ENCODE assay signal across 16 cellular contexts in the genomic region with DNA sequence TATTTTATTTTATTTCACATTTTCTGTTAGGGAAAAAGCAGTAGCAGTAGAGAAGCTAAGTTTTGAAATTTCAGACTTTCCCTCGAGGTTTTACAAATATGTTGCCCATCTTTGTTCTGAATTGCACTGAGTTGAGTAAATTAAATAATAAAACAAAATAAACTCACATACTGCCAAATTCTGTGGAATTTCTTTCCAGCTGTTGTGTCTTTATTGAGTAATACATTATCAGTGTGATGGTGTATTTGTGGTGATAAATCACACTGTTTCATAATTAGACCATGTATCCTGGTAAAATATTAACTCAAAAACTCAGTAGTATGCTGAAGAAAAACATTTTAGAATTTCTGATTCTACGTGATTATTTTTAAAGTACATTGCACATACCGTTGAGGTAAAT.
"Had no signal": no experiment of that assay in that cellular context is flagged by ENCODE, and none has a peak within 500 bp of the region (broad histone marks: within the 10 kb centered on the region; RNA-seq: fewer than 3 reads in every experiment).

No MANE protein-coding gene starts in this region.

- H3K4me3 ChIP-seq: ascending aorta, lung, prostate gland, upper lobe of left lung had no signal

- FAIRE-seq: keratinocyte had no signal

- H3K27me3 ChIP-seq: ascending aorta, foreskin keratinocyte, neutrophil, upper lobe of left lung had no signal

- H3K27ac ChIP-seq: ascending aorta, foreskin keratinocyte, neutrophil, prostate gland, upper lobe of left lung, VCaP had no signal

- DNase-seq: activated CD4-positive, alpha-beta memory T cell treated with anti-CD3 and anti-CD28 coated beads, Interleukin-2, amount 10 ng/mL, durations not matched to agents 7 days and 5 days; activated naive CD8-positive, alpha-beta T cell treated with anti-CD3 and anti-CD28 coated beads, Interleukin-2, amount 10 ng/mL, durations not matched to agents 7 days and 5 days; activated T-cell treated with anti-CD3 and anti-CD28 coated beads, Interleukin-2, amount 50 U/mL, for 72 hours; effector memory CD8-positive, alpha-beta T cell; foreskin keratinocyte; naive thymus-derived CD8-positive, alpha-beta T cell; stimulated activated CD4-positive, alpha-beta T cell treated with anti-CD3 and anti-CD28 coated beads, Interleukin-2, amount 100 ng/mL, for 48 hours; stimulated activated naive CD8-positive, alpha-beta T cell treated with anti-CD3 and anti-CD28 coated beads, Interleukin-15, Interleukin-2, amounts not matched to agents 100 U/mL and 50 U/mL, for 24 hours; T-helper 9 cell; upper lobe of left lung had no signal

- H3K36me3 ChIP-seq: ascending aorta, neutrophil, prostate gland, upper lobe of left lung had no signal

- ATAC-seq: activated T-cell treated with anti-CD3 and anti-CD28 coated beads, Interleukin-2, amount 50 U/mL, for 72 hours; effector memory CD8-positive, alpha-beta T cell; foreskin keratinocyte; naive thymus-derived CD8-positive, alpha-beta T cell; stimulated activated naive CD8-positive, alpha-beta T cell treated with anti-CD3 and anti-CD28 coated beads, Interleukin-15, Interleukin-2, amounts not matched to agents 100 U/mL and 50 U/mL, for 24 hours had no signal
